ENCODE assay signal across 8 cellular contexts in the genomic region with DNA sequence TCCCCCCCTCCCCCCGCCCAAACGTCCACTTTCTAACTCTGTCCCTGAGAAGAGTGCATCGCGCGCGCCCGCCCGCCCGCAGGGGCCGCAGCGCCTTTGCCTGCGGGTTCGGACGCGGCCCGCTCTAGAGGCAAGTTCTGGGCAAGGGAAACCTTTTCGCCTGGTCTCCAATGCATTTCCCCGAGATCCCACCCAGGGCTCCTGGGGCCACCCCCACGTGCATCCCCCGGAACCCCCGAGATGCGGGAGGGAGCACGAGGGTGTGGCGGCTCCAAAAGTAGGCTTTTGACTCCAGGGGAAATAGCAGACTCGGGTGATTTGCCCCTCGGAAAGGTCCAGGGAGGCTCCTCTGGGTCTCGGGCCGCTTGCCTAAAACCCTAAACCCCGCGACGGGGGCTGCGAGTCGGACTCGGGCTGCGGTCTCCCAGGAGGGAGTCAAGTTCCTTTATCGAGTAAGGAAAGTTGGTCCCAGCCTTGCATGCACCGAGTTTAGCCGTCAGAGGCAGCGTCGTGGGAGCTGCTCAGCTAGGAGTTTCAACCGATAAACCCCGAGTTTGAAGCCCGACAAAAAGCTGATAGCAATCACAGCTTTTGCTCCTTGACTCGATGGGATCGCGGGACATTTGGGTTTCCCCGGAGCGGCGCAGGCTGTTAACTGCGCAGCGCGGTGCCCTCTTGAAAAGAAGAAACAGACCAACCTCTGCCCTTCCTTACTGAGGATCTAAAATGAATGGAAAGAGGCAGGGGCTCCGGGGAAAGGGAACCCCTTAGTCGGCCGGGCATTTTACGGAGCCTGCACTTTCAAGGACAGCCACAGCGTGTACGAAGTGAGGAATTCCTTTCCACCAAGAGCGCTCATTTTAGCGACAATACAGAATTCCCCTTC.
DNase-seq lines count a peak whose midpoint lies in the region; ATAC-seq lines count a peak whose summit lies in the region.

No MANE protein-coding gene starts in this region.

- peaks cover 37% of the 10 kb centered on the region for H3K27me3 ChIP-seq in iPS DF 6.9 (ENCODE audit: control insufficient read depth, insufficient read depth, low read length)
- peaks cover 0 to 20% (median 2%) of the 10 kb centered on the region in 3 donors for H3K27me3 ChIP-seq in skeletal muscle tissue (ENCODE audit: control insufficient read depth in 3 of 3, insufficient read depth in 3 of 3, low read length in 3 of 3)

- WGBS in iPS DF 6.9 (ENCODE audit: insufficient coverage, insufficient read length) = no CpG with 5 or more reads among the region's 60 CpGs

- no peaks in the 10 kb centered on the region for H3K9me3 Mint-ChIP-seq in activated naive CD4-positive, alpha-beta T cell treated with anti-CD3 and anti-CD28 coated beads for 36 hours
- H3K9me3 Mint-ChIP-seq in activated naive CD8-positive, alpha-beta T cell treated with anti-CD3 and anti-CD28 coated beads, Interleukin-2, amount 10 ng/mL, durations not matched to agents 7 days and 5 days = peaks cover 1% of the 10 kb centered on the region

- CTCF ChIA-PET in activated naive CD4-positive, alpha-beta T cell treated with anti-CD3 and anti-CD28 coated beads for 36 hours (lab: Charles Lee) = interaction anchor here (0.8 to 4.5 kb wide), 13 partner anchors 12 to 510 kb away, joined by 3 to 24 read pairs (median 7); no protein-coding TSS in a partner anchor

- H3K27ac ChIP-seq in iPS DF 6.9 (ENCODE audit: low read length) (no peak overlapping the region), skeletal muscle tissue (ENCODE audit: low read depth, low read length) (peak overlapping the region; percentile 95)

- H3K9me3 ChIP-seq in iPS DF 6.9 (ENCODE audit: control insufficient read depth, insufficient read depth, low read length) = no peaks in the 10 kb centered on the region
- H3K9me3 ChIP-seq in skeletal muscle tissue (ENCODE audit: control insufficient read depth in 3 of 3, low read length in 3 of 3) = no peaks in the 10 kb centered on the region

- H3K4me1 Mint-ChIP-seq in activated naive CD4-positive, alpha-beta T cell treated with anti-CD3 and anti-CD28 coated beads for 36 hours (ENCODE audit: low read depth) = peaks cover 39% of the 10 kb centered on the region
- peaks cover 18% of the 10 kb centered on the region for H3K4me1 Mint-ChIP-seq in activated naive CD8-positive, alpha-beta T cell treated with anti-CD3 and anti-CD28 coated beads, Interleukin-2, amount 10 ng/mL, durations not matched to agents 7 days and 5 days

- peak overlapping the region; percentile 66 for H3K4me3 Mint-ChIP-seq in activated naive CD4-positive, alpha-beta T cell treated with anti-CD3 and anti-CD28 coated beads for 36 hours
- peak overlapping the region; percentile 28 for H3K4me3 Mint-ChIP-seq in activated naive CD8-positive, alpha-beta T cell treated with anti-CD3 and anti-CD28 coated beads, Interleukin-2, amount 10 ng/mL, durations not matched to agents 7 days and 5 days

- no peaks in the 10 kb centered on the region for H3K36me3 ChIP-seq in iPS DF 6.9 (ENCODE audit: control insufficient read depth, insufficient read depth, low read length)
- H3K36me3 ChIP-seq in skeletal muscle tissue (ENCODE audit: control insufficient read depth in 3 of 3, insufficient read depth in 3 of 3, low read length in 3 of 3) = no peaks in the 10 kb centered on the region

- no peaks in the 10 kb centered on the region for H3K27me3 Mint-ChIP-seq in activated naive CD4-positive, alpha-beta T cell treated with anti-CD3 and anti-CD28 coated beads for 36 hours (ENCODE audit: low read depth)
- H3K27me3 Mint-ChIP-seq in activated naive CD8-positive, alpha-beta T cell treated with anti-CD3 and anti-CD28 coated beads, Interleukin-2, amount 10 ng/mL, durations not matched to agents 7 days and 5 days = peaks cover 21% of the 10 kb centered on the region

- DNase-seq in activated naive CD4-positive, alpha-beta T cell treated with anti-CD3 and anti-CD28 coated beads for 36 hours = peak; percentile 33
- DNase-seq in activated naive CD4-positive, alpha-beta T cell treated with Interleukin-2 at 50 U/mL for 16 hours = no peak
- no peak for DNase-seq in activated naive CD8-positive, alpha-beta T cell treated with anti-CD3 and anti-CD28 coated beads, Interleukin-2, amount 10 ng/mL, durations not matched to agents 7 days and 5 days
- no peak for DNase-seq in iPS DF 6.9 (ENCODE audit: low read depth, low spot score)
- DNase-seq in NCI-H2227 treated with DMSO at 0.1 percent for 48 hours (lab: John Stamatoyannopoulos, UW) = no peak
- DNase-seq in NCI-H774 (lab: John Stamatoyannopoulos, UW) = no peak

- ATAC-seq in activated naive CD8-positive, alpha-beta T cell treated with anti-CD3 and anti-CD28 coated beads, Interleukin-2, amount 10 ng/mL, durations not matched to agents 7 days and 5 days (ENCODE audit: low read depth) = no peak
- ATAC-seq in HG03521 (IDR thresholded peaks at IDR 0.05; ENCODE audit: unreplicated experiment) = no peak

- H3K4me3 ChIP-seq in iPS DF 6.9 (ENCODE audit: low read length) (peak overlapping the region; percentile 34; the same call in 1 of the 2 replicates), skeletal muscle tissue (ENCODE audit: low read length in 3 of 3) (peak overlapping the region; percentile 61 to 76 (median 62))

- H3K36me3 Mint-ChIP-seq in activated naive CD4-positive, alpha-beta T cell treated with anti-CD3 and anti-CD28 coated beads for 36 hours (ENCODE audit: low read depth) = peaks cover 7% of the 10 kb centered on the region
- no peaks in the 10 kb centered on the region for H3K36me3 Mint-ChIP-seq in activated naive CD8-positive, alpha-beta T cell treated with anti-CD3 and anti-CD28 coated beads, Interleukin-2, amount 10 ng/mL, durations not matched to agents 7 days and 5 days

- peak overlapping the region; percentile 76 for H3K27ac Mint-ChIP-seq in activated naive CD4-positive, alpha-beta T cell treated with anti-CD3 and anti-CD28 coated beads for 36 hours
- H3K27ac Mint-ChIP-seq in activated naive CD8-positive, alpha-beta T cell treated with anti-CD3 and anti-CD28 coated beads, Interleukin-2, amount 10 ng/mL, durations not matched to agents 7 days and 5 days = no peak overlapping the region

- H3K4me1 ChIP-seq in iPS DF 6.9 (ENCODE audit: control insufficient read depth, insufficient read depth, low read length) (peaks cover 6% of the 10 kb centered on the region), skeletal muscle tissue (ENCODE audit: control insufficient read depth in 3 of 3, insufficient read depth in 3 of 3, low read length in 3 of 3) (peaks cover 8 to 19% (median 17%) of the 10 kb centered on the region in 3 donors)

- POLR2A ChIA-PET in activated naive CD8-positive, alpha-beta T cell treated with anti-CD3 and anti-CD28 coated beads, Interleukin-2, amount 10 ng/mL, durations not matched to agents 7 days and 5 days (lab: Charles Lee) = interaction anchor here (1.3 kb wide), 1 partner anchor 147 kb away, joined by 3 read pairs; no protein-coding TSS in a partner anchor

- H3K9ac ChIP-seq in skeletal muscle tissue (ENCODE audit: low read depth in 1 of 3, low read length in 3 of 3) = peak overlapping the region; percentile 48 to 82 (median 64)

- intact Hi-C loops in activated naive CD4-positive, alpha-beta T cell treated with anti-CD3 and anti-CD28 coated beads for 36 hours (cut with micrococcal nuclease) = loop anchor here (1.0 to 5.0 kb wide), 2 partner anchors 326 to 509 kb away; no protein-coding TSS in a partner anchor
